ENCODE assay signal across 8 cellular contexts in the genomic region with DNA sequence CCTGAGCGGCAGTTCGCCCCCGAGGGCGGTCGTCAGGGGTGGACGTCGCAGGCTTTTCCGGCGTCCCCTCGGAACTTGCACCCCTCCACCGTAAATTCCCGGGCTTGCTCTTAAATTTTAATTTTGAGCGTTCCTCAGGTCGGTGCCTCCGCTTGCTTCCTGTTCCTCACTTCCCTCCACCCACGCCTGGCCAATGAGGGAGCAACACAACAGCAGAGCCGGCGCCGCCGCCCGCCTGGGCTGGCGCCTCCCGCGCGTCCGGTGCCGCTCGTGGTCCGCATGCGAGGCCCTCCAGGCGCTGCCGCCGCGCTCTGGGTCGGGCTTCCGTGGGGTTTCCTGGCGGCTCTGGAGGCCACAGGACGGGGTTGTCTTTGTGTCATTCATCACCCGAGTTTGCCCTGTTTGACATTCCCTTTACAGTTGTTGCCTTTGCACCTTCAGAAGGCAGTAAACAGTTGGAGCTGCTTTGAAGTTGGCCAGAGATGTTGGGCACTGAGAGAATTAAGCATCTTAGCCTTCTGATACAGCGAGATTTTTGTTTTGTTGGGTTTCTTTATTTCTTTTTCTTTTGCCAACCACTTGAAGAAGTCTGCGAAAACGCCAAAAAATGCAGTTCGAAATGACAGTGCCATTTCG. TPM values are rescaled to one million over a fixed set of nuclear protein-coding genes. Genes with fewer than 3 reads are reported as not detected.
DNase-seq lines count a peak whose midpoint lies in the region; ATAC-seq and TF ChIP-seq lines count a peak whose summit lies in the region.

No MANE protein-coding gene starts in this region.

- H3K4me3 Mint-ChIP-seq in activated naive CD4-positive, alpha-beta T cell treated with anti-CD3 and anti-CD28 coated beads, Interleukin-2, amount 10 ng/mL, durations not matched to agents 7 days and 5 days = peak overlapping the region; percentile 94

- 0% methylated on average over 34 to 44 of the region's 44 CpGs for WGBS in testis, 2 donors

- no peaks in the 10 kb centered on the region for H3K27me3 Mint-ChIP-seq in activated naive CD4-positive, alpha-beta T cell treated with anti-CD3 and anti-CD28 coated beads, Interleukin-2, amount 10 ng/mL, durations not matched to agents 7 days and 5 days

- no peak for TF ChIP-seq POLR2A in testis (IDR thresholded peaks at IDR 0.05)

- H3K27ac ChIP-seq in osteoblast (ENCODE audit: low read depth, low read length) (peak overlapping the region; percentile 93), testis (peak overlapping the region; percentile 91 to 97)

- H3K4me2 ChIP-seq in osteoblast (ENCODE audit: insufficient read depth, low read length) = peak overlapping the region; percentile 89

- H3K36me3 ChIP-seq in osteoblast (ENCODE audit: insufficient read depth, low read length) (peaks cover 2% of the 10 kb centered on the region), testis (ENCODE audit: low read depth, missing control alignments) (no peaks in the 10 kb centered on the region)

- H4K20me1 ChIP-seq in osteoblast (ENCODE audit: insufficient read depth, low read length) = no peaks in the 10 kb centered on the region

- H3K4me1 ChIP-seq in osteoblast (ENCODE audit: insufficient read depth, low read length) = peaks cover 16% of the 10 kb centered on the region
- H3K4me1 ChIP-seq in testis = peaks cover 15% of the 10 kb centered on the region

- no peaks in the 10 kb centered on the region for H3K9me3 Mint-ChIP-seq in activated naive CD4-positive, alpha-beta T cell treated with anti-CD3 and anti-CD28 coated beads, Interleukin-2, amount 10 ng/mL, durations not matched to agents 7 days and 5 days

- intact Hi-C loops in testis (cut with DNase I; ENCODE audit: low total_unique reads) = no loop called here

- peaks cover 47% of the 10 kb centered on the region for H3K4me1 Mint-ChIP-seq in activated naive CD4-positive, alpha-beta T cell treated with anti-CD3 and anti-CD28 coated beads, Interleukin-2, amount 10 ng/mL, durations not matched to agents 7 days and 5 days

- H3K27me3 ChIP-seq in osteoblast (ENCODE audit: insufficient read depth, low read length) = no peaks in the 10 kb centered on the region
- H3K27me3 ChIP-seq in testis = no peaks in the 10 kb centered on the region

- H3K79me2 ChIP-seq in osteoblast (ENCODE audit: insufficient read depth, low read length) = peaks cover 56% of the 10 kb centered on the region

- peak overlapping the region; percentile 85 for H2AFZ ChIP-seq in osteoblast (ENCODE audit: low read length)

- H3K9me3 ChIP-seq in osteoblast (ENCODE audit: low read depth, low read length) = no peaks in the 10 kb centered on the region
- H3K9me3 ChIP-seq in testis = no peaks in the 10 kb centered on the region

- CTCF ChIA-PET in activated naive CD4-positive, alpha-beta T cell treated with anti-CD3 and anti-CD28 coated beads, Interleukin-2, amount 10 ng/mL, durations not matched to agents 7 days and 5 days (lab: Charles Lee) = no interaction called here

- DNase-seq in DMS53 treated with DMSO at 0.1 percent for 48 hours (lab: John Stamatoyannopoulos, UW; ENCODE audit: unreplicated experiment) (peak; percentile 25), HuH-7 (ENCODE audit: low spot score) (peak; percentile 75), SK-MEL-5 (ENCODE audit: low read depth, low spot score) (peak; percentile 83), glomerular visceral epithelial cell (ENCODE audit: extremely low spot score) (peak; percentile 85), osteoblast (ENCODE audit: insufficient read length, low spot score, missing footprints) (peak; percentile 97), testis (peak; percentile 90)
- DNase-seq in activated naive CD4-positive, alpha-beta T cell treated with anti-CD3 and anti-CD28 coated beads, Interleukin-2, amount 10 ng/mL, durations not matched to agents 7 days and 5 days = peak; percentile 92

- H3K27ac Mint-ChIP-seq in activated naive CD4-positive, alpha-beta T cell treated with anti-CD3 and anti-CD28 coated beads, Interleukin-2, amount 10 ng/mL, durations not matched to agents 7 days and 5 days = peak overlapping the region; percentile 95

- in situ Hi-C loops in SK-MEL-5 (cut with HindIII; ENCODE audit: low pct_unique_long_range_greater_than_20kb, low sequenced_read_pairs) = no loop called here

- H3K4me3 ChIP-seq in osteoblast (ENCODE audit: insufficient read depth, low read length) (peak overlapping the region; percentile 91), testis (peak overlapping the region; percentile 80 to 97)

- peak; percentile 86 for ATAC-seq in GM21528 (IDR thresholded peaks at IDR 0.05; ENCODE audit: low FRiP score, unreplicated experiment)

- H3K36me3 Mint-ChIP-seq in activated naive CD4-positive, alpha-beta T cell treated with anti-CD3 and anti-CD28 coated beads, Interleukin-2, amount 10 ng/mL, durations not matched to agents 7 days and 5 days = peaks cover 21% of the 10 kb centered on the region

- TF ChIP-seq CTCF in osteoblast (IDR thresholded peaks at IDR 0.05; ENCODE audit: extremely low read depth, low read depth, low read length) = no peak
- no peak for TF ChIP-seq CTCF in testis (IDR thresholded peaks at IDR 0.05)

RNA-seq across cellular contexts. Expression of gene SPCS3, which starts 0.7 kb away (rescaled TPM):
- total RNA-seq in SK-MEL-5 (2014; rRNA removed; shearing (Covaris generic)) = 157 and 169 TPM in 2 replicates
- 70.2 and 84.1 TPM in 2 replicates for polyA plus RNA-seq in SK-MEL-5 (2015; cell fraction: cytosol; rRNA removed)
- polyA plus RNA-seq in SK-MEL-5 (2015; cell fraction: nucleus; rRNA removed) = 139 and 165 TPM in 2 replicates
- 113 and 115 TPM in 2 replicates for total RNA-seq in osteoblast
- 10 to 100 TPM; 26.6 to 30.2 TPM for total RNA-seq in testis
- polyA plus RNA-seq in testis (ENCODE audit: insufficient read depth, low read depth, low replicate concordance) = 29.2 TPM

RNA-seq across cellular contexts. Expression of gene ASB5, which starts 51.4 kb away (rescaled TPM):
- 4.2 and 5.2 TPM in 2 replicates for total RNA-seq in SK-MEL-5 (2014; rRNA removed; shearing (Covaris generic))
- polyA plus RNA-seq in SK-MEL-5 (2015; cell fraction: cytosol; rRNA removed) = 0.85 and 1.7 TPM in 2 replicates
- polyA plus RNA-seq in SK-MEL-5 (2015; cell fraction: nucleus; rRNA removed) = 0.61 and 0.80 TPM in 2 replicates
- total RNA-seq in osteoblast = 0.29 and 1.1 TPM in 2 replicates
- total RNA-seq in testis = 1 to 10 TPM in 1 of 2 donors, under 1 TPM in 1; 0.99 to 5.4 TPM
- polyA plus RNA-seq in testis (ENCODE audit: insufficient read depth, low read depth, low replicate concordance) = 8.3 TPM

Comparison
In these comparisons a context has a peak if more than half of its experiments do, and no peak if none do; other contexts are left out.
1. Peak in every context shown above with its lines: DNase-seq, ATAC-seq, H3K4me3 ChIP-seq and H3K27ac ChIP-seq.
2. DNase-seq: peak in every context shown above with its lines; median percentile 97 in osteoblast; 92 in activated naive CD4-positive, alpha-beta T cell treated with anti-CD3 and anti-CD28 coated beads, Interleukin-2, amount 10 ng/mL, durations not matched to agents 7 days and 5 days; 90 in testis; 85 in glomerular visceral epithelial cell; 83 in SK-MEL-5; 75 in HuH-7; 25 in DMS53 treated with DMSO at 0.1 percent for 48 hours.